11 cellular contexts compared by ENCODE assay signal in genomic region chr10:132570265-132570664, GRCh38.
"Had no signal": no experiment of that assay in that cellular context is flagged by ENCODE, and none has a peak within 500 bp of the region (broad histone marks: within the 10 kb centered on the region; RNA-seq: fewer than 3 reads in every experiment).

No MANE protein-coding gene starts in this region.

- H3K36me3 ChIP-seq: thyroid gland had no signal

- H3K27me3 ChIP-seq: thyroid gland had no signal

- H3K36me3 Mint-ChIP-seq: mesothelial cell of epicardium had no signal

- H3K4me3 Mint-ChIP-seq: activated CD4-positive, alpha-beta memory T cell treated with anti-CD3 and anti-CD28 coated beads, Interleukin-2, amount 10 ng/mL, durations not matched to agents 7 days and 5 days; activated CD4-positive, alpha-beta T cell treated with anti-CD3 and anti-CD28 coated beads for 36 hours; activated T-cell treated with anti-CD3 and anti-CD28 coated beads, Interleukin-2, amount 50 U/mL, for 72 hours; mesothelial cell of epicardium; stimulated activated effector memory CD8-positive, alpha-beta T cell treated with anti-CD3 and anti-CD28 coated beads, Interleukin-12 subunit alpha, Interleukin-12 subunit beta, amount 100 ng/mL, for 72 hours had no signal

- H3K27ac Mint-ChIP-seq: activated CD4-positive, alpha-beta memory T cell treated with anti-CD3 and anti-CD28 coated beads, Interleukin-2, amount 10 ng/mL, durations not matched to agents 7 days and 5 days; activated CD4-positive, alpha-beta T cell treated with anti-CD3 and anti-CD28 coated beads for 36 hours; activated T-cell treated with anti-CD3 and anti-CD28 coated beads, Interleukin-2, amount 50 U/mL, for 72 hours; mesothelial cell of epicardium; stimulated activated effector memory CD8-positive, alpha-beta T cell treated with anti-CD3 and anti-CD28 coated beads, Interleukin-12 subunit alpha, Interleukin-12 subunit beta, amount 100 ng/mL, for 72 hours had no signal

- H3K9me3 Mint-ChIP-seq: activated CD4-positive, alpha-beta memory T cell treated with anti-CD3 and anti-CD28 coated beads, Interleukin-2, amount 10 ng/mL, durations not matched to agents 7 days and 5 days; activated T-cell treated with anti-CD3 and anti-CD28 coated beads, Interleukin-2, amount 50 U/mL, for 72 hours; mesothelial cell of epicardium; stimulated activated effector memory CD8-positive, alpha-beta T cell treated with anti-CD3 and anti-CD28 coated beads, Interleukin-12 subunit alpha, Interleukin-12 subunit beta, amount 100 ng/mL, for 72 hours had no signal

- H3K27ac ChIP-seq: parathyroid adenoma, thyroid gland had no signal

- H3K4me3 ChIP-seq: thyroid gland had no signal

- H3K9ac ChIP-seq: parathyroid adenoma had no signal

- DNase-seq: activated CD4-positive, alpha-beta memory T cell treated with anti-CD3 and anti-CD28 coated beads, Interleukin-2, amount 10 ng/mL, durations not matched to agents 7 days and 5 days; activated CD4-positive, alpha-beta T cell treated with anti-CD3 and anti-CD28 coated beads for 36 hours; activated T-cell treated with anti-CD3 and anti-CD28 coated beads, Interleukin-2, amount 50 U/mL, for 72 hours; dermis blood vessel endothelial cell; hippocampal formation; kidney glomerular epithelial cell; T1000 had no signal

- H2AFZ ChIP-seq: parathyroid adenoma had no signal

- H3K27me3 Mint-ChIP-seq: activated CD4-positive, alpha-beta T cell treated with anti-CD3 and anti-CD28 coated beads for 36 hours had no signal

- ATAC-seq: activated CD4-positive, alpha-beta T cell treated with anti-CD3 and anti-CD28 coated beads for 36 hours; activated T-cell treated with anti-CD3 and anti-CD28 coated beads, Interleukin-2, amount 50 U/mL, for 72 hours; stimulated activated effector memory CD8-positive, alpha-beta T cell treated with anti-CD3 and anti-CD28 coated beads, Interleukin-12 subunit alpha, Interleukin-12 subunit beta, amount 100 ng/mL, for 72 hours had no signal
